Comparison of ENCODE assay signal across 8 cellular contexts in the genomic region with DNA sequence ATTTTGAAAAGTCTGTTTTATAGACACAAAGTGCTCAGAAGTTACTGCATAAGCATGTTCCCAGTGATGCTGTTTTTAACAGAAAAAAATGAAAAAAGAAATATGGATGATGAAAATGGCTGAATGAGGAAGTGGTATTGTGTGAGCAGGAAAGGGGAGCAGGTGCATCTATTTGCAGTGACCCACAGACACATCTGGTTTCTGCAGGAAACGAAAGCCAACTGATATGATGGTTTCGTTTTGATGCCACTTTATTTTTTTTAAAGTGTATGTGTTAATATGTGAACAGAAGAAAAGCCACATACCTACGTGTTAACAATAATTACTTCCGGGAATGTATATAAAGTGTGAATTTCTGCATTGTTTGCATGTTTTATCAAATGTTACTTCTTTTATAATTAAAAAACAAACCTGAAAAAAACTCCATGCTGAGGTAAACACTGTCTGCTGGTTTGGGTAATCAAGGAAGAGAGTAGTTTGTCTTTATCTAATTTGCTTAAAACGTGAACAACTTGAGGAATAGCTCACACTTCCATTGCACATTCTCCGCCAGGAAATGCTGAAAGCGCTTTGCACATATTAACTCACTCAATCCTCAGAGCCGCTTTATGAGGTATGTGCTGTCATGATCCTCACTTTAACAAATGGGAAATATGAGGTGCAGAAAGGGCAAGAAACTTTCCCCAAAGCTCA.
A peak's percentile ranks its signal among the peaks of the same experiment; 100 is the strongest.
DNase-seq lines count a peak whose midpoint lies in the region; ATAC-seq, FAIRE-seq and TF ChIP-seq lines count a peak whose summit lies in the region.

No MANE protein-coding gene starts in this region.

- peak; percentile 63 for DNase-seq in GM12891 (ENCODE audit: insufficient read length, low spot score)
- peak; percentile 51 for DNase-seq in activated T-helper 2 cell treated with anti-CD3 and anti-CD28 coated beads, Interferon-gamma antibody, Interleukin-2, Interleukin-4, amounts not matched to agents 10 μg/mL and 5 μg/mL and 100 μg/mL, durations not matched to agents 14 hours and 24 hours and 36 hours (ENCODE audit: low spot score)
- no peak for DNase-seq in gastrocnemius medialis
- no peak for DNase-seq in iPS-NIHi7 (ENCODE audit: extremely low spot score)
- no peak for DNase-seq in H7

- peaks cover 31% of the 10 kb centered on the region for H3K4me1 Mint-ChIP-seq in activated T-helper 2 cell treated with anti-CD3 and anti-CD28 coated beads, Interferon-gamma antibody, Interleukin-2, Interleukin-4, amounts not matched to agents 10 μg/mL and 5 μg/mL and 100 μg/mL, durations not matched to agents 14 hours and 24 hours and 36 hours (ENCODE audit: low read depth)

- peak overlapping the region; percentile 77 for H3K27ac Mint-ChIP-seq in activated T-helper 2 cell treated with anti-CD3 and anti-CD28 coated beads, Interferon-gamma antibody, Interleukin-2, Interleukin-4, amounts not matched to agents 10 μg/mL and 5 μg/mL and 100 μg/mL, durations not matched to agents 14 hours and 24 hours and 36 hours

- intact Hi-C loops in activated T-helper 2 cell treated with anti-CD3 and anti-CD28 coated beads, Interferon-gamma antibody, Interleukin-2, Interleukin-4, amounts not matched to agents 10 μg/mL and 5 μg/mL and 100 μg/mL, durations not matched to agents 14 hours and 24 hours and 36 hours (cut with micrococcal nuclease), result no loop called here
- intact Hi-C loops in gastrocnemius medialis (cut with DNase I; ENCODE audit: low total_unique reads), result no loop called here

- FAIRE-seq in GM12891 (lab: Jason Lieb, UNC), result peak; percentile 85

- H3K36me3 ChIP-seq in gastrocnemius medialis, result no peaks in the 10 kb centered on the region
- no peaks in the 10 kb centered on the region for H3K36me3 ChIP-seq in H7 (replicated peaks; ENCODE audit: control insufficient read depth, insufficient read depth, low read length)

- H3K27ac ChIP-seq in gastrocnemius medialis, result no peak overlapping the region

- H3K36me3 Mint-ChIP-seq in activated T-helper 2 cell treated with anti-CD3 and anti-CD28 coated beads, Interferon-gamma antibody, Interleukin-2, Interleukin-4, amounts not matched to agents 10 μg/mL and 5 μg/mL and 100 μg/mL, durations not matched to agents 14 hours and 24 hours and 36 hours (ENCODE audit: low read depth), result peaks cover 2% of the 10 kb centered on the region

- TF ChIP-seq CTCF in gastrocnemius medialis (IDR thresholded peaks at IDR 0.05 in 4 of 5, conservative IDR thresholded peaks at IDR 0.05 in 1 of 5), result no peak

- peaks cover 27% of the 10 kb centered on the region for H3K27me3 Mint-ChIP-seq in activated T-helper 2 cell treated with anti-CD3 and anti-CD28 coated beads, Interferon-gamma antibody, Interleukin-2, Interleukin-4, amounts not matched to agents 10 μg/mL and 5 μg/mL and 100 μg/mL, durations not matched to agents 14 hours and 24 hours and 36 hours (ENCODE audit: low read depth)

- peak; percentile 67 for ATAC-seq in GM19463 (IDR thresholded peaks at IDR 0.05; ENCODE audit: unreplicated experiment)
- ATAC-seq in HG03439 (IDR thresholded peaks at IDR 0.05; ENCODE audit: unreplicated experiment), result peak; percentile 92
- ATAC-seq in HG03025 (IDR thresholded peaks at IDR 0.05; ENCODE audit: low FRiP score, unreplicated experiment), result no peak
- ATAC-seq in gastrocnemius medialis, result no peak

- no peak overlapping the region for H3K4me3 ChIP-seq in gastrocnemius medialis
- H3K4me3 ChIP-seq in H7 (ENCODE audit: insufficient read depth, low read depth, low read length), result no peak overlapping the region

- H3K27me3 ChIP-seq in gastrocnemius medialis, result peaks cover 0 to 5% (median 0%) of the 10 kb centered on the region in 3 donors
- H3K27me3 ChIP-seq in H7 (ENCODE audit: control insufficient read depth, insufficient read depth, low read length), result no peaks in the 10 kb centered on the region

- in situ Hi-C loops in gastrocnemius medialis (cut with MboI; ENCODE audit: low sequenced_read_pairs in 4 of 4), result no loop called here

- TF ChIP-seq POLR2A in GM12891 (IDR thresholded peaks at IDR 0.05; ENCODE audit: low read depth, low read length), result no peak
- no peak for TF ChIP-seq POLR2A in gastrocnemius medialis (IDR thresholded peaks at IDR 0.05)

- no peaks in the 10 kb centered on the region for H3K9me3 ChIP-seq in gastrocnemius medialis

- H3K9me3 Mint-ChIP-seq in activated T-helper 2 cell treated with anti-CD3 and anti-CD28 coated beads, Interferon-gamma antibody, Interleukin-2, Interleukin-4, amounts not matched to agents 10 μg/mL and 5 μg/mL and 100 μg/mL, durations not matched to agents 14 hours and 24 hours and 36 hours, result no peaks in the 10 kb centered on the region

- no peak overlapping the region for H3K4me3 Mint-ChIP-seq in activated T-helper 2 cell treated with anti-CD3 and anti-CD28 coated beads, Interferon-gamma antibody, Interleukin-2, Interleukin-4, amounts not matched to agents 10 μg/mL and 5 μg/mL and 100 μg/mL, durations not matched to agents 14 hours and 24 hours and 36 hours (ENCODE audit: low read depth)

- no peaks in the 10 kb centered on the region for H3K4me1 ChIP-seq in gastrocnemius medialis

TF ChIP-seq in GM12891, 5 proteins besides CTCF, POLR2A, EP300 and RAD21:
- no peak for TF ChIP-seq POU2F2 (IDR thresholded peaks at IDR 0.05; ENCODE audit: low read depth, low read length)
- TF ChIP-seq SPI1 (IDR thresholded peaks at IDR 0.05; ENCODE audit: low read depth, low read length), result peak; percentile 98

Comparison
In these comparisons a context has a peak if more than half of its experiments do, and no peak if none do; other contexts are left out.
1. DNase-seq: peak in GM12891 (single experiment) and activated T-helper 2 cell treated with anti-CD3 and anti-CD28 coated beads, Interferon-gamma antibody, Interleukin-2, Interleukin-4, amounts not matched to agents 10 μg/mL and 5 μg/mL and 100 μg/mL, durations not matched to agents 14 hours and 24 hours and 36 hours (single experiment); none in gastrocnemius medialis (0 of 2), iPS-NIHi7 (single experiment) and H7 (single experiment).
2. ATAC-seq: peak in GM19463 (single experiment) and HG03439 (single experiment); none in HG03025 (single experiment) and gastrocnemius medialis (0 of 2).